ENCODE assay signal across 8 cellular contexts in the genomic region with DNA sequence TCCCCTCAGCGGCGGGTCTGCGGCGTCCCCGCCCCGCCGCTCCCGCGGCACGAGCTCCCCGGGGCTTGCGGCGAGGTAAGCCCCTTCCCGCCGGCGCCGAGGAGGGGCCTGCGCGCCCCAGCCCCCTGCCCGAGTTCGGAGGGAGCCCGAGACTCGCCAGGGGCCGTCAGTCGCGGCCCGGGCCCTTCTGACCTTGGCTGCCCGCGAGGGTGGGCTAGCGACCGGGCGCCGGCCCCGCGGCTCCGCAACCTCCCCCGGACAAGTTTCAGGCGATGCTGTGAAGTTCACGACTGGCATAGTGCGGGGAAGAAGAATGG. TPM values are rescaled to one million over a fixed set of nuclear protein-coding genes. Genes with fewer than 3 reads are reported as not detected.
DNase-seq lines count a peak whose midpoint lies in the region; ATAC-seq and TF ChIP-seq lines count a peak whose summit lies in the region.

No MANE protein-coding gene starts in this region.

- intact Hi-C loops in Calu3 (cut with micrococcal nuclease; ENCODE audit: unreplicated experiment) (loop anchor here (1.0 kb wide), 1 partner anchor 8 kb away; no protein-coding TSS in a partner anchor), mucosa of descending colon (cut with DNase I, micrococcal nuclease) (loop anchor here in 1 of 2 donors (10.0 kb wide), 1 partner anchor 919 kb away; a partner anchor contains a TSS)

- DNase-seq in Calu3 (no peak), cardiac fibroblast (ENCODE audit: low read depth in 2 of 2) (no peak), mucosa of descending colon (peak in 2 of 3 donors; percentile 1 to 50), cerebellar cortex (ENCODE audit: low spot score) (no peak)

- no peak for ATAC-seq in mucosa of descending colon
- ATAC-seq in HG02981 (IDR thresholded peaks at IDR 0.05; ENCODE audit: unreplicated experiment), result no peak
- ATAC-seq in HG02642 (IDR thresholded peaks at IDR 0.05; ENCODE audit: poor library complexity, unreplicated experiment), result no peak
- ATAC-seq in HG03108 (IDR thresholded peaks at IDR 0.05; ENCODE audit: unreplicated experiment), result no peak

- peaks cover 6% of the 10 kb centered on the region; the same call in 1 of the 2 replicates for H3K9me3 ChIP-seq in HUES48 (ENCODE audit: control insufficient read depth, insufficient read depth, low read length)
- no peaks in the 10 kb centered on the region for H3K9me3 ChIP-seq in mucosa of descending colon

- TF ChIP-seq CTCF in Calu3 (IDR thresholded peaks at IDR 0.05; ENCODE audit: unreplicated experiment) (no peak), cardiac fibroblast (IDR thresholded peaks at IDR 0.05; ENCODE audit: low read depth, low read length) (no peak), mucosa of descending colon (IDR thresholded peaks at IDR 0.05) (no peak)

- peak overlapping the region; percentile 51; the same call in 1 of the 2 replicates for H3K9ac ChIP-seq in HUES48 (ENCODE audit: low read depth, low read length)

- peaks cover 21% of the 10 kb centered on the region for H3K4me1 Mint-ChIP-seq in Calu3 (ENCODE audit: low read depth, unreplicated experiment)

- H3K4me3 Mint-ChIP-seq in Calu3 (ENCODE audit: low read depth, unreplicated experiment), result peak overlapping the region; percentile 89

- H3K4me3 ChIP-seq in HUES48 (ENCODE audit: low read depth, low read length), result peak overlapping the region; percentile 86
- peak overlapping the region; percentile 70 to 88 for H3K4me3 ChIP-seq in cardiac fibroblast (replicated peaks in 1 of 2; ENCODE audit: low read depth in 2 of 2, low read length in 2 of 2)
- H3K4me3 ChIP-seq in mucosa of descending colon, result peak overlapping the region; percentile 48

- no peaks in the 10 kb centered on the region for H3K36me3 ChIP-seq in HUES48 (ENCODE audit: control insufficient read depth, insufficient read depth, low read length)
- no peaks in the 10 kb centered on the region for H3K36me3 ChIP-seq in mucosa of descending colon (ENCODE audit: low read depth)

- peak overlapping the region; percentile 73 for H3K27ac ChIP-seq in HUES48 (ENCODE audit: low read depth, low read length)

- CTCF ChIA-PET in Calu3 (lab: Charles Lee), result no interaction called here

- BruUV-seq in Calu3 (replicated peaks; lab: Mats Ljungman, UMichigan), result no TSS peak

- H3K4me1 ChIP-seq in HUES48 (ENCODE audit: control insufficient read depth, insufficient read depth, low read length) (peaks cover 12% of the 10 kb centered on the region), mucosa of descending colon (ENCODE audit: low read depth) (no peaks in the 10 kb centered on the region)

- H3K27ac Mint-ChIP-seq in Calu3 (ENCODE audit: unreplicated experiment), result no peak overlapping the region

- H3K9me3 Mint-ChIP-seq in Calu3 (ENCODE audit: low read depth, unreplicated experiment), result no peaks in the 10 kb centered on the region

- peaks cover 17% of the 10 kb centered on the region for H3K36me3 Mint-ChIP-seq in Calu3 (ENCODE audit: insufficient read depth, unreplicated experiment)

- H3K27me3 Mint-ChIP-seq in Calu3 (ENCODE audit: unreplicated experiment), result no peaks in the 10 kb centered on the region

- no peaks in the 10 kb centered on the region for H3K27me3 ChIP-seq in HUES48 (ENCODE audit: control insufficient read depth, insufficient read depth, low read length)

RNA-seq across cellular contexts. Expression of a gene that starts 0.6 kb away (rescaled TPM):
- total RNA-seq in Calu3 (2022) (17.7 and 20.9 TPM in 2 replicates), mucosa of descending colon (1 to 10 TPM; 4.0 to 7.5 (median 4.4) TPM)

Comparison
In these comparisons a context has a peak if more than half of its experiments do, and no peak if none do; other contexts are left out.
1. DNase-seq: peak in mucosa of descending colon (2 of 3); none in Calu3 (single experiment), cardiac fibroblast (0 of 2) and cerebellar cortex (single experiment).
2. Peak in every context shown above with its lines, with median percentiles within 50 percentile points of each other: H3K4me3 ChIP-seq.